23 cellular contexts compared by ENCODE assay signal in genomic region chr2:12597555-12597954, GRCh38.
DNase-seq lines count a peak whose midpoint lies in the region; ATAC-seq, FAIRE-seq and TF ChIP-seq lines count a peak whose summit lies in the region.
"Had no signal": no experiment of that assay in that cellular context is flagged by ENCODE, and none has a peak within 500 bp of the region (broad histone marks: within the 10 kb centered on the region; RNA-seq: fewer than 3 reads in every experiment).

No MANE protein-coding gene starts in this region.

- no peaks in the 10 kb centered on the region for H3K79me2 ChIP-seq in HepG2 (ENCODE audit: insufficient read depth, low read length)

- DNase-seq in G401 (ENCODE audit: low spot score) (peak; percentile 29), HepG2 (ENCODE audit: low spot score) (no peak), putamen (ENCODE audit: low spot score) (peak; percentile 40), small intestine (no peak), NCI-H128 (lab: John Stamatoyannopoulos, UW; ENCODE audit: unreplicated experiment) (no peak), cerebellar nuclear complex (lab: John Stamatoyannopoulos, UW) (no peak)
- DNase-seq: BE2C; CD4-positive, CD25-positive, alpha-beta regulatory T cell; COR-L47; GDM1; GM23248; NCI-H1092 treated with DMSO at 0.1 percent for 48 hours; NCI-H1694; NCI-H2081 treated with DMSO at 0.1 percent for 48 hours; NCI-H446 treated with DMSO at 0.1 percent for 48 hours; NCI-H69; NK-92 treated with Interleukin-12 subunit alpha and Interleukin-12 subunit beta, amount 100 ng/mL, for 24 hours had no signal

- H3K4me3 ChIP-seq in HepG2 (replicated peaks in 1 of 3; ENCODE audit: insufficient read depth in 1 of 3, low read depth in 2 of 3, low read length in 3 of 3) = no peak overlapping the region
- H3K4me3 ChIP-seq in small intestine (ENCODE audit: low read depth in 1 of 2, low read length in 2 of 2) = no peak overlapping the region
- H3K4me3 ChIP-seq: GM23248 had no signal

- intact Hi-C loops in HepG2 (cut with micrococcal nuclease; ENCODE audit: unreplicated experiment) = no loop called here

- no peak overlapping the region for H2AFZ ChIP-seq in HepG2 (ENCODE audit: low read length)
- H2AFZ ChIP-seq: GM23248 had no signal

- no peak for TF ChIP-seq POLR2A in HepG2 (IDR thresholded peaks at IDR 0.05; ENCODE audit: insufficient read depth in 1 of 2, low read depth in 2 of 2, low read length in 2 of 2)

- no peak for TF ChIP-seq CTCF in HepG2 (CRISPR knock-in tag; IDR thresholded peaks at IDR 0.05)

- WGBS in HepG2 (ENCODE audit: low lambda C conversion rate) = 55% methylated on average over 1 of the region's 1 CpG
- 90 to 100% (median 97%) methylated on average over 1 of the region's 1 CpG for WGBS in small intestine, 3 donors

- no peak for TF ChIP-seq EP300 in HepG2 (IDR thresholded peaks at IDR 0.05; ENCODE audit: low read depth in 2 of 2, low read length in 2 of 2)
- TF ChIP-seq EP300 in HepG2 (CRISPR knock-in tag; IDR thresholded peaks at IDR 0.05; ENCODE audit: borderline replicate concordance) = no peak

- H3K4me1 ChIP-seq in HepG2 (ENCODE audit: insufficient read depth, low read length) (no peaks in the 10 kb centered on the region), small intestine (ENCODE audit: control insufficient read depth in 2 of 2, insufficient read depth in 1 of 2, low read depth in 1 of 2, low read length in 1 of 2) (no peaks in the 10 kb centered on the region)

- CTCF ChIA-PET in HepG2 (lab: Yijun Ruan, JAX; ENCODE audit: low intra/inter-chr PET ratio, low total read pairs) = no interaction called here

- no TSS peak for BruUV-seq in HepG2 (replicated peaks; lab: Mats Ljungman, UMichigan)

- no peak for TF ChIP-seq RAD21 in HepG2 (CRISPR knock-in tag; IDR thresholded peaks at IDR 0.05)

- no peak overlapping the region for H3K9ac ChIP-seq in HepG2 (ENCODE audit: insufficient read depth, low read depth, low read length)
- H3K9ac ChIP-seq: GM23248 had no signal

- no peaks in the 10 kb centered on the region for H4K20me1 ChIP-seq in HepG2 (ENCODE audit: insufficient read depth, low read length)

- no peak for FAIRE-seq in HepG2 (lab: Jason Lieb, UNC)
- FAIRE-seq in small intestine (lab: Jason Lieb, UNC) = no peak
- FAIRE-seq: GM19239, RCC 7860 had no signal

- no peaks in the 10 kb centered on the region for H3K36me3 ChIP-seq in HepG2 (replicated peaks in 1 of 2; ENCODE audit: control insufficient read depth in 1 of 2, insufficient read depth in 2 of 2, low read length in 2 of 2)
- no peaks in the 10 kb centered on the region for H3K36me3 ChIP-seq in small intestine (ENCODE audit: control insufficient read depth in 2 of 2, insufficient read depth in 2 of 2, low read length in 2 of 2)
- H3K36me3 ChIP-seq: BE2C had no signal

- H3K9me3 ChIP-seq in HepG2 (ENCODE audit: low read length) (no peaks in the 10 kb centered on the region; the same call in 1 of the 2 replicates), small intestine (ENCODE audit: control insufficient read depth, low read depth) (no peaks in the 10 kb centered on the region)
- H3K9me3 ChIP-seq: BE2C had no signal

- no peak overlapping the region for H3K4me2 ChIP-seq in HepG2 (ENCODE audit: low read depth, low read length)

- ATAC-seq in HepG2 = no peak
- no peak for ATAC-seq in GM21619 (IDR thresholded peaks at IDR 0.05; ENCODE audit: unreplicated experiment)
- ATAC-seq: HCT116, Right ventricle myocardium inferior had no signal

- in situ Hi-C loops in G401 (cut with HindIII; ENCODE audit: low sequenced_read_pairs) = no loop called here
- in situ Hi-C loops in HepG2 (cut with HindIII; ENCODE audit: extremely low pct_ligation_motif_present, low pct_unique_long_range_greater_than_20kb) = no loop called here

- no peaks in the 10 kb centered on the region for H3K27me3 ChIP-seq in HepG2 (ENCODE audit: control insufficient read depth in 1 of 2, insufficient read depth in 2 of 2, low read length in 2 of 2)
- no peaks in the 10 kb centered on the region for H3K27me3 ChIP-seq in small intestine (ENCODE audit: control insufficient read depth in 2 of 2, insufficient read depth in 2 of 2, low read length in 2 of 2)
- H3K27me3 ChIP-seq: BE2C had no signal

- POLR2A ChIA-PET in HepG2 (lab: Yijun Ruan, JAX) = no interaction called here

- peak overlapping the region; percentile 43 for H3K27ac ChIP-seq in cingulate gyrus (ENCODE audit: low read depth, low read length)
- H3K27ac ChIP-seq in HepG2 (ENCODE audit: extremely low read length, insufficient read depth, low read length) = no peak overlapping the region
- no peak overlapping the region for H3K27ac ChIP-seq in small intestine (ENCODE audit: low read depth in 1 of 2, low read length in 1 of 2)
- H3K27ac ChIP-seq: GM23248 had no signal

TF ChIP-seq in HepG2, 621 proteins besides CTCF, POLR2A, EP300 and RAD21:
- no peak for TF ChIP-seq POLR2G (IDR thresholded peaks at IDR 0.05; ENCODE audit: low read depth, low read length)
- TF ChIP-seq ARHGAP35 (CRISPR knock-in tag; IDR thresholded peaks at IDR 0.05; ENCODE audit: borderline replicate concordance) = no peak
- no peak for TF ChIP-seq SP4 (CRISPR knock-in tag; IDR thresholded peaks at IDR 0.05)
- no peak for TF ChIP-seq PRPF4 (IDR thresholded peaks at IDR 0.05; ENCODE audit: low read depth, low read length, poor library complexity, severe bottlenecking)
- TF ChIP-seq HDAC6 (IDR thresholded peaks at IDR 0.05; ENCODE audit: low read depth, low read length) = no peak
- TF ChIP-seq AGO1 (IDR thresholded peaks at IDR 0.05; ENCODE audit: low read depth, low read length, poor library complexity, severe bottlenecking) = no peak
- TF ChIP-seq CEBPB (IDR thresholded peaks at IDR 0.05; ENCODE audit: borderline replicate concordance, low read depth, low read length) = 0 out of 2 replicates have a peak, but pooled peaks have one; percentile 24
- TF ChIP-seq RFXANK (CRISPR knock-in tag; IDR thresholded peaks at IDR 0.05) = no peak

Comparison
In these comparisons a context has a peak if more than half of its experiments do, and no peak if none do; other contexts are left out.
1. DNase-seq: peak in G401 (single experiment) and putamen (single experiment); none in HepG2 (single experiment), small intestine (single experiment), NCI-H128 (single experiment) and cerebellar nuclear complex (0 of 2).